ENCODE assay signal across 8 cellular contexts in genomic region chr16:87492241-87492635, GRCh38. TPM values are rescaled to one million over a fixed set of nuclear protein-coding genes. Genes with fewer than 3 reads are reported as not detected.
DNase-seq lines count a peak whose midpoint lies in the region; ATAC-seq and TF ChIP-seq lines count a peak whose summit lies in the region.

No MANE protein-coding gene starts in this region.

- H3K27ac Mint-ChIP-seq in chondrocyte (ENCODE audit: unreplicated experiment) (no peak overlapping the region), nephron progenitor cell (no peak overlapping the region)

- H3K4me3 Mint-ChIP-seq in chondrocyte (ENCODE audit: unreplicated experiment) = peak overlapping the region; percentile 72
- H3K4me3 Mint-ChIP-seq in nephron progenitor cell = peak overlapping the region; percentile 88

- TF ChIP-seq CTCF in AG09309 (IDR thresholded peaks at IDR 0.05; ENCODE audit: control insufficient read depth, insufficient read depth, low read depth, low read length, missing control alignments) (no peak), chondrocyte (IDR thresholded peaks at IDR 0.05) (no peak), nephron progenitor cell (IDR thresholded peaks at IDR 0.05) (no peak)

- DNase-seq in AG09309 (ENCODE audit: low read depth) (no peak), chondrocyte (ENCODE audit: low spot score) (no peak), nephron progenitor cell (no peak), NCI-H2029 (lab: John Stamatoyannopoulos, UW) (no peak), epidermal melanocyte (ENCODE audit: insufficient read length, low spot score) (no peak)
- DNase-seq in stimulated activated CD8-positive, alpha-beta memory T cell treated with anti-CD3 and anti-CD28 coated beads, Interleukin-4, amount 100 ng/mL, for 48 hours = no peak

- peak overlapping the region; percentile 59 for H3K4me3 ChIP-seq in AG09309 (ENCODE audit: control insufficient read depth, low read depth, low read length)

- H3K4me1 Mint-ChIP-seq in chondrocyte (ENCODE audit: low read depth) = peaks cover 45% of the 10 kb centered on the region
- peaks cover 62% of the 10 kb centered on the region for H3K4me1 Mint-ChIP-seq in nephron progenitor cell

- H3K27me3 Mint-ChIP-seq in chondrocyte (ENCODE audit: low read depth) = no peaks in the 10 kb centered on the region
- peaks cover 12% of the 10 kb centered on the region for H3K27me3 Mint-ChIP-seq in nephron progenitor cell (ENCODE audit: low read depth, poor library complexity)

- peaks cover 2% of the 10 kb centered on the region for H3K36me3 Mint-ChIP-seq in chondrocyte (ENCODE audit: low read depth)
- no peaks in the 10 kb centered on the region for H3K36me3 Mint-ChIP-seq in nephron progenitor cell (ENCODE audit: low read depth)

- ATAC-seq in HG02759 (IDR thresholded peaks at IDR 0.05; ENCODE audit: unreplicated experiment) = peak; percentile 10
- no peak for ATAC-seq in HG03175 (IDR thresholded peaks at IDR 0.05; ENCODE audit: unreplicated experiment)

- H3K9me3 Mint-ChIP-seq in chondrocyte (ENCODE audit: low read depth) (no peaks in the 10 kb centered on the region), nephron progenitor cell (no peaks in the 10 kb centered on the region)

RNA-seq across cellular contexts. Expression of gene ZCCHC14, which starts 0.6 kb away (rescaled TPM):
- total RNA-seq in chondrocyte = 28.0 to 29.6 TPM (median 29.6 TPM) in 3 replicates
